8 cellular contexts compared by ENCODE assay signal in genomic region chr9:99819484-99820329, GRCh38. TPM values are rescaled to one million over a fixed set of nuclear protein-coding genes. Genes with fewer than 3 reads are reported as not detected.
DNase-seq lines count a peak whose midpoint lies in the region; ATAC-seq and TF ChIP-seq lines count a peak whose summit lies in the region.

No MANE protein-coding gene starts in this region.

- peaks cover 7% of the 10 kb centered on the region for H3K36me3 Mint-ChIP-seq in endothelial cell (ENCODE audit: low read depth, unreplicated experiment)

- no peaks in the 10 kb centered on the region for H3K36me3 ChIP-seq in HUES48 (ENCODE audit: control insufficient read depth, insufficient read depth, low read length)

- peak overlapping the region; percentile 95 for H3K27ac ChIP-seq in HUES48 (ENCODE audit: low read depth, low read length)

- peak overlapping the region; percentile 87 for H3K4me3 ChIP-seq in HUES48 (ENCODE audit: low read depth, low read length)

- H3K4me1 Mint-ChIP-seq in endothelial cell (ENCODE audit: unreplicated experiment) = peaks cover 37% of the 10 kb centered on the region

- H3K27ac Mint-ChIP-seq in endothelial cell (ENCODE audit: unreplicated experiment) = peak overlapping the region; percentile 96

- H3K9ac ChIP-seq in HUES48 (ENCODE audit: low read depth, low read length) = peak overlapping the region; percentile 91

- H3K9me3 ChIP-seq in HUES48 (ENCODE audit: control insufficient read depth, insufficient read depth, low read length) = no peaks in the 10 kb centered on the region

- ATAC-seq in GM21390 (IDR thresholded peaks at IDR 0.05; ENCODE audit: unreplicated experiment) = peak; percentile 52

- TF ChIP-seq CTCF in endothelial cell (IDR thresholded peaks at IDR 0.05; ENCODE audit: unreplicated experiment) = no peak

- DNase-seq in D341Med (ENCODE audit: low spot score) (peak; percentile 94), NOMO-1 treated with dmso at 0.1 percent for 144 hours (lab: John Stamatoyannopoulos, UW; ENCODE audit: unreplicated experiment) (peak; percentile 88), endothelial cell (ENCODE audit: low spot score) (peak; percentile 90), middle frontal gyrus (ENCODE audit: extremely low spot score, low spot score) (peak; percentile 77)
- peak; percentile 93 for DNase-seq in activated CD8-positive, alpha-beta memory T cell treated with anti-CD3 and anti-CD28 coated beads, Interleukin-2, amount 50 U/mL, for 4 hours
- DNase-seq in stimulated activated CD8-positive, alpha-beta memory T cell treated with anti-CD3 and anti-CD28 coated beads, Interleukin-2, amount 100 ng/mL, for 1 hour (ENCODE audit: low read depth in 2 of 2) = peak; percentile 90 to 93

- H3K9me3 Mint-ChIP-seq in endothelial cell (ENCODE audit: unreplicated experiment) = no peaks in the 10 kb centered on the region

- peaks cover 39% of the 10 kb centered on the region for H3K4me1 ChIP-seq in HUES48 (ENCODE audit: control insufficient read depth, insufficient read depth, low read length)

- peak overlapping the region; percentile 96 for H3K4me3 Mint-ChIP-seq in endothelial cell (ENCODE audit: unreplicated experiment)

- peaks cover 46% of the 10 kb centered on the region for H3K27me3 ChIP-seq in HUES48 (ENCODE audit: control insufficient read depth, insufficient read depth, low read length)

- H3K27me3 Mint-ChIP-seq in endothelial cell (ENCODE audit: unreplicated experiment) = peaks cover 29% of the 10 kb centered on the region

RNA-seq across cellular contexts. Expression of gene NR4A3, which starts 2.0 kb away (rescaled TPM):
- 0.18 TPM for total RNA-seq in endothelial cell (ENCODE audit: unreplicated experiment)

Comparison
In these comparisons a context has a peak if more than half of its experiments do, and no peak if none do; other contexts are left out.
1. Peak in every context shown above with its lines: DNase-seq, ATAC-seq, H3K4me3 ChIP-seq and H3K27ac ChIP-seq.